Comparison of ENCODE assay signal across 8 cellular contexts in genomic region chr7:16891338-16891737, GRCh38. TPM values are rescaled to one million over a fixed set of nuclear protein-coding genes. Genes with fewer than 3 reads are reported as not detected.
DNase-seq lines count a peak whose midpoint lies in the region; ATAC-seq and TF ChIP-seq lines count a peak whose summit lies in the region.

No MANE protein-coding gene starts in this region.

- no peak for DNase-seq in Right ventricle myocardium superior
- DNase-seq in Right ventricle myocardium inferior (ENCODE audit: missing footprints) = no peak
- DNase-seq in NCI-H460 (ENCODE audit: extremely low read depth, low read depth) = peak; percentile 73
- DNase-seq in cerebellar cortex (ENCODE audit: low spot score) = peak; percentile 8
- peak; percentile 48 for DNase-seq in lung (ENCODE audit: low spot score)
- no peak for DNase-seq in activated CD4-positive, alpha-beta memory T cell treated with anti-CD3 and anti-CD28 coated beads, Interleukin-2, amount 10 ng/mL, durations not matched to agents 7 days and 5 days

- no peaks in the 10 kb centered on the region for H3K9me3 ChIP-seq in lung (ENCODE audit: control insufficient read depth in 2 of 2, insufficient read depth in 1 of 2, low read length in 1 of 2)

- TF ChIP-seq CTCF in lung (IDR thresholded peaks at IDR 0.05; ENCODE audit: control extremely low read depth, extremely low read depth) = peak; percentile 48

- H3K4me3 ChIP-seq in lung = no peak overlapping the region

- CTCF ChIA-PET in activated CD4-positive, alpha-beta memory T cell treated with anti-CD3 and anti-CD28 coated beads, Interleukin-2, amount 10 ng/mL, durations not matched to agents 7 days and 5 days (lab: Charles Lee) = interaction anchor here (0.8 to 2.4 kb wide), 5 partner anchors 9 to 30 kb away, joined by 3 to 15 read pairs (median 3); no protein-coding TSS in a partner anchor

- peak; percentile 59 for ATAC-seq in Right ventricle myocardium superior (ENCODE audit: poor library complexity)
- ATAC-seq in Right ventricle myocardium inferior = no peak
- ATAC-seq in HG02798 (IDR thresholded peaks at IDR 0.05; ENCODE audit: poor library complexity, unreplicated experiment) = peak; percentile 69
- peak; percentile 75 for ATAC-seq in lung (ENCODE audit: insufficient read depth, low FRiP score)
- no peak for ATAC-seq in GM19467 (IDR thresholded peaks at IDR 0.05; ENCODE audit: unreplicated experiment)

- peaks cover 3% of the 10 kb centered on the region for H3K9me3 Mint-ChIP-seq in activated CD4-positive, alpha-beta memory T cell treated with anti-CD3 and anti-CD28 coated beads, Interleukin-2, amount 10 ng/mL, durations not matched to agents 7 days and 5 days

- no peaks in the 10 kb centered on the region for H3K36me3 ChIP-seq in lung (ENCODE audit: control insufficient read depth in 2 of 2, insufficient read depth in 2 of 2, low read length in 2 of 2)

- H3K27me3 ChIP-seq in lung (ENCODE audit: control insufficient read depth, insufficient read depth) = no peaks in the 10 kb centered on the region

- H3K27ac ChIP-seq in lung (ENCODE audit: low read depth in 1 of 2, low read length in 1 of 2) = no peak overlapping the region

- H3K27me3 Mint-ChIP-seq in activated CD4-positive, alpha-beta memory T cell treated with anti-CD3 and anti-CD28 coated beads, Interleukin-2, amount 10 ng/mL, durations not matched to agents 7 days and 5 days = peaks cover 2% of the 10 kb centered on the region

- no peak overlapping the region for H3K4me3 Mint-ChIP-seq in activated CD4-positive, alpha-beta memory T cell treated with anti-CD3 and anti-CD28 coated beads, Interleukin-2, amount 10 ng/mL, durations not matched to agents 7 days and 5 days

- intact Hi-C loops in Right ventricle myocardium superior (cut with DNase I) = no loop called here
- intact Hi-C loops in Right ventricle myocardium inferior (cut with DNase I) = no loop called here

- H3K4me1 Mint-ChIP-seq in activated CD4-positive, alpha-beta memory T cell treated with anti-CD3 and anti-CD28 coated beads, Interleukin-2, amount 10 ng/mL, durations not matched to agents 7 days and 5 days = peaks cover 20% of the 10 kb centered on the region

- WGBS in lung, 2 donors = 18 to 19% methylated on average over 2 of the region's 2 CpGs

- POLR2A ChIA-PET in activated CD4-positive, alpha-beta memory T cell treated with anti-CD3 and anti-CD28 coated beads, Interleukin-2, amount 10 ng/mL, durations not matched to agents 7 days and 5 days (lab: Charles Lee) = no interaction called here

- no peak overlapping the region for H3K27ac Mint-ChIP-seq in activated CD4-positive, alpha-beta memory T cell treated with anti-CD3 and anti-CD28 coated beads, Interleukin-2, amount 10 ng/mL, durations not matched to agents 7 days and 5 days

- H3K36me3 Mint-ChIP-seq in activated CD4-positive, alpha-beta memory T cell treated with anti-CD3 and anti-CD28 coated beads, Interleukin-2, amount 10 ng/mL, durations not matched to agents 7 days and 5 days (ENCODE audit: low read depth) = no peaks in the 10 kb centered on the region

- H3K4me1 ChIP-seq in lung (ENCODE audit: control insufficient read depth in 2 of 2, insufficient read depth in 2 of 2, low read length in 2 of 2) = no peaks in the 10 kb centered on the region

RNA-seq across cellular contexts. Expression of gene AGR3, which starts 9.6 kb away (rescaled TPM):
- total RNA-seq in Right ventricle myocardium superior = not detected
- total RNA-seq in Right ventricle myocardium inferior = not detected
- total RNA-seq in NCI-H460 (2014; rRNA removed; shearing (Covaris generic)) = not detected in 2 replicates
- polyA plus RNA-seq in NCI-H460 (2014; cell fraction: nucleus; rRNA removed) = not detected in 2 replicates
- 100 to 1,000 TPM; 136 to 195 TPM for total RNA-seq in lung
- 100 to 1,000 TPM; 182 to 464 TPM for polyA plus RNA-seq in lung
- total RNA-seq in activated CD4-positive, alpha-beta memory T cell treated with anti-CD3 and anti-CD28 coated beads, Interleukin-2, amount 10 ng/mL, durations not matched to agents 7 days and 5 days = not detected

Comparison
In these comparisons a context has a peak if more than half of its experiments do, and no peak if none do; other contexts are left out.
1. ATAC-seq: peak in Right ventricle myocardium superior (single experiment), HG02798 (single experiment) and lung (single experiment); none in Right ventricle myocardium inferior (single experiment) and GM19467 (single experiment).
2. DNase-seq: peak in NCI-H460 (single experiment), cerebellar cortex (single experiment) and lung (single experiment); none in Right ventricle myocardium superior (single experiment), Right ventricle myocardium inferior (single experiment) and activated CD4-positive, alpha-beta memory T cell treated with anti-CD3 and anti-CD28 coated beads, Interleukin-2, amount 10 ng/mL, durations not matched to agents 7 days and 5 days (single experiment).
3. RNA of gene AGR3, which starts 9.6 kb away (total RNA-seq): 136 to 195 TPM in lung; not detected in Right ventricle myocardium superior (single experiment), not detected in Right ventricle myocardium inferior (single experiment), not detected in NCI-H460 and not detected in activated CD4-positive, alpha-beta memory T cell treated with anti-CD3 and anti-CD28 coated beads, Interleukin-2, amount 10 ng/mL, durations not matched to agents 7 days and 5 days; every median in the first group is over 100 times any median in the second.